ENCODE assay signal across 8 cellular contexts in genomic region chr22:31347251-31348008, GRCh38. TPM values are rescaled to one million over a fixed set of nuclear protein-coding genes. Genes with fewer than 3 reads are reported as not detected.
A peak's percentile ranks its signal among the peaks of the same experiment; 100 is the strongest.
DNase-seq lines count a peak whose midpoint lies in the region; ATAC-seq, FAIRE-seq and TF ChIP-seq lines count a peak whose summit lies in the region.

No MANE protein-coding gene starts in this region.

- peaks cover 35% of the 10 kb centered on the region for H3K4me1 Mint-ChIP-seq in chondrocyte (ENCODE audit: low read depth)

- peak overlapping the region; percentile 80 for H3K4me3 Mint-ChIP-seq in chondrocyte (ENCODE audit: unreplicated experiment)

- POLR2A ChIA-PET in A549 (lab: Yijun Ruan, JAX): interaction anchor here (0.6 to 2.2 kb wide), 10 partner anchors 9 to 395 kb away, joined by 3 to 31 read pairs (median 3); partner anchors contain the start of genes DRG1, PIK3IP1, PISD and SFI1

- H3K27me3 Mint-ChIP-seq in chondrocyte (ENCODE audit: low read depth): no peaks in the 10 kb centered on the region

- peak overlapping the region; percentile 96 to 100 for H3K27ac ChIP-seq in A549

- H3K9me3 Mint-ChIP-seq in chondrocyte (ENCODE audit: low read depth): no peaks in the 10 kb centered on the region

- H3K27me3 ChIP-seq in kidney epithelial cell (ENCODE audit: control insufficient read depth, insufficient read depth, low read length): peaks cover 2% of the 10 kb centered on the region

- ATAC-seq in A549: peak; percentile 72 to 78
- no peak for ATAC-seq in HG02973 (IDR thresholded peaks at IDR 0.05; ENCODE audit: unreplicated experiment)

- no peaks in the 10 kb centered on the region for H3K9me3 ChIP-seq in A549

- H3K36me3 Mint-ChIP-seq in chondrocyte (ENCODE audit: low read depth): peaks cover 1% of the 10 kb centered on the region

- CTCF ChIA-PET in A549 (lab: Yijun Ruan, JAX): interaction anchor here (0.7 to 1.6 kb wide), 5 partner anchors 10 to 1098 kb away, joined by 3 to 7 read pairs (median 3); partner anchors contain the start of gene PIK3IP1

- no peak for TF ChIP-seq RAD21 in A549 (conservative IDR thresholded peaks at IDR 0.05 in 1 of 2, IDR thresholded peaks at IDR 0.05 in 1 of 2)

- peak overlapping the region; percentile 85 for H3K27ac Mint-ChIP-seq in chondrocyte (ENCODE audit: unreplicated experiment)

- TF ChIP-seq POLR2A in A549 (IDR thresholded peaks at IDR 0.05; ENCODE audit: low read length) (no peak; the same call in none of the 2 replicates), GM19099 (IDR thresholded peaks at IDR 0.05; ENCODE audit: extremely low read depth, insufficient read length, low read depth) (peak; percentile 64)

- H3K36me3 ChIP-seq in kidney epithelial cell (ENCODE audit: control insufficient read depth, insufficient read depth, low read length): no peaks in the 10 kb centered on the region

- TF ChIP-seq CTCF in A549 (IDR thresholded peaks at IDR 0.05) (no peak), chondrocyte (IDR thresholded peaks at IDR 0.05) (no peak), kidney epithelial cell (IDR thresholded peaks at IDR 0.05; ENCODE audit: insufficient read depth, low read length, poor library complexity, severe bottlenecking) (no peak)

- peak overlapping the region; percentile 73 for H3K4me3 ChIP-seq in A549
- H3K4me3 ChIP-seq in kidney epithelial cell (ENCODE audit: low read depth, low read length): peak overlapping the region; percentile 53

- H3K4me1 ChIP-seq in A549: peaks cover 29% of the 10 kb centered on the region

- TF ChIP-seq EP300 in A549 (IDR thresholded peaks at IDR 0.05): no peak

- peak overlapping the region; percentile 95 for H3K4me2 ChIP-seq in A549

- FAIRE-seq in A549 (lab: Jason Lieb, UNC): no peak

- DNase-seq in A549 (ENCODE audit: low read depth in 1 of 2, low spot score in 1 of 2): peak; percentile 20 to 71
- peak; percentile 74 for DNase-seq in NCI-H2227 (lab: John Stamatoyannopoulos, UW; ENCODE audit: unreplicated experiment)
- DNase-seq in activated CD4-positive, CD25-positive, alpha-beta regulatory T cell treated with anti-CD3 and anti-CD28 coated beads, Interleukin-2, amount 50 U/mL, for 72 hours: peak; percentile 57
- no peak for DNase-seq in chondrocyte (ENCODE audit: low spot score)
- no peak for DNase-seq in kidney epithelial cell (ENCODE audit: low read depth)
- peak; percentile 50 to 70 (median 63) for DNase-seq in stimulated activated CD4-positive, alpha-beta T cell treated with anti-CD3 and anti-CD28 coated beads, Interleukin-12 subunit alpha, Interleukin-12 subunit beta, amount 100 ng/mL, for 48 hours (ENCODE audit: low read depth in 2 of 3, low spot score in 1 of 3)

- 20% methylated on average over 4 of the region's 50 CpGs for WGBS in A549 (ENCODE audit: missing lambda C conversion rate)

TF ChIP-seq in A549, 52 proteins besides CTCF, POLR2A, EP300 and RAD21 (continues in another document):
- TF ChIP-seq CBX8 (IDR thresholded peaks at IDR 0.05) (no peak), FOXS1 (CRISPR knock-in tag; IDR thresholded peaks at IDR 0.05) (no peak), SMC3 (IDR thresholded peaks at IDR 0.05) (no peak), CHD4 (IDR thresholded peaks at IDR 0.05; ENCODE audit: borderline replicate concordance) (no peak), MAX (IDR thresholded peaks at IDR 0.05) (peak; percentile 71), JUNB (IDR thresholded peaks at IDR 0.05) (no peak), BCL3 (IDR thresholded peaks at IDR 0.05) (no peak), REST (IDR thresholded peaks at IDR 0.05) (peak; percentile 16; the same call in 1 of the 2 replicates), PHF8 (IDR thresholded peaks at IDR 0.05; ENCODE audit: borderline replicate concordance, low read depth) (0 out of 2 replicates have a peak, but pooled peaks have one; percentile 17), E2F6 (IDR thresholded peaks at IDR 0.05; ENCODE audit: borderline replicate concordance, low read depth) (peak; percentile 65; the same call in 1 of the 2 replicates), RFX5 (IDR thresholded peaks at IDR 0.05) (no peak), ATOH8 (CRISPR knock-in tag; IDR thresholded peaks at IDR 0.05; ENCODE audit: low read depth) (no peak), NPAS2 (CRISPR knock-in tag; IDR thresholded peaks at IDR 0.05; ENCODE audit: borderline replicate concordance) (no peak), TP53 (CRISPR knock-in tag; IDR thresholded peaks at IDR 0.05) (no peak), FOSB (CRISPR knock-in tag; IDR thresholded peaks at IDR 0.05) (no peak)

RNA-seq across cellular contexts. Expression of gene PATZ1, which starts 1.3 kb away (rescaled TPM):
- polyA plus RNA-seq in A549 (2011; rRNA removed) (16.4 and 18.6 TPM in 2 replicates), A549 (2017; fragmentation: RNase III; extraction: RNeasy Plus Mini Kit Qiagen cat#74134 plus additional on column Dnase treatment) (15.4 to 19.3 TPM (median 18.2 TPM) in 3 replicates)
- 14.0 and 19.8 TPM in 2 replicates for polyA plus RNA-seq in A549 (2012; cell fraction: cytosol; rRNA removed)
- 34.1 and 37.2 TPM in 2 replicates for polyA plus RNA-seq in A549 (2012; cell fraction: nucleus; rRNA removed)
- polyA minus RNA-seq in A549 (2011; rRNA and poly(A)+ RNA removed): 39.3 and 43.8 TPM in 2 replicates
- total RNA-seq in chondrocyte (18.6 to 19.9 TPM (median 18.9 TPM) in 3 replicates), kidney epithelial cell (56.6 and 60.7 TPM in 2 replicates)

RNA-seq across cellular contexts. Expression of gene DRG1, which starts 52.0 kb away (rescaled TPM):
- 76.1 and 77.5 TPM in 2 replicates for polyA plus RNA-seq in A549 (2011; rRNA removed)
- polyA plus RNA-seq in A549 (2012; cell fraction: cytosol; rRNA removed): 38.4 and 40.1 TPM in 2 replicates
- polyA plus RNA-seq in A549 (2012; cell fraction: nucleus; rRNA removed): 15.7 and 22.3 TPM in 2 replicates
- 87.9 to 90.4 TPM (median 89.7 TPM) in 3 replicates for polyA plus RNA-seq in A549 (2017; fragmentation: RNase III; extraction: RNeasy Plus Mini Kit Qiagen cat#74134 plus additional on column Dnase treatment)
- 30.1 and 47.2 TPM in 2 replicates for polyA minus RNA-seq in A549 (2011; rRNA and poly(A)+ RNA removed)
- 44.2 to 56.2 TPM (median 49.2 TPM) in 3 replicates for total RNA-seq in chondrocyte
- total RNA-seq in kidney epithelial cell: 62.6 and 68.9 TPM in 2 replicates

RNA-seq across cellular contexts. Expression of gene PIK3IP1, which starts 55.1 kb away (rescaled TPM):
- 1.4 and 1.6 TPM in 2 replicates for polyA plus RNA-seq in A549 (2011; rRNA removed)
- 0.45 and 0.49 TPM in 2 replicates for polyA plus RNA-seq in A549 (2012; cell fraction: cytosol; rRNA removed)
- 1.0 and 1.3 TPM in 2 replicates for polyA plus RNA-seq in A549 (2012; cell fraction: nucleus; rRNA removed)
- 0.90 to 1.1 TPM (median 0.93 TPM) in 3 replicates for polyA plus RNA-seq in A549 (2017; fragmentation: RNase III; extraction: RNeasy Plus Mini Kit Qiagen cat#74134 plus additional on column Dnase treatment)
- polyA minus RNA-seq in A549 (2011; rRNA and poly(A)+ RNA removed): 1.1 and 1.4 TPM in 2 replicates
- 5.0 to 6.8 TPM (median 5.6 TPM) in 3 replicates for total RNA-seq in chondrocyte
- total RNA-seq in kidney epithelial cell: 14.0 and 17.5 TPM in 2 replicates

Comparison
In these comparisons a context has a peak if more than half of its experiments do, and no peak if none do; other contexts are left out.
1. DNase-seq: peak in A549 (2 of 2), NCI-H2227 (single experiment), activated CD4-positive, CD25-positive, alpha-beta regulatory T cell treated with anti-CD3 and anti-CD28 coated beads, Interleukin-2, amount 50 U/mL, for 72 hours (single experiment) and stimulated activated CD4-positive, alpha-beta T cell treated with anti-CD3 and anti-CD28 coated beads, Interleukin-12 subunit alpha, Interleukin-12 subunit beta, amount 100 ng/mL, for 48 hours (3 of 3); none in chondrocyte (single experiment) and kidney epithelial cell (single experiment).